In genomic region chr20:17818187-17818586, GRCh38 we compare ENCODE assay signal across 27 cellular contexts.
"Had no signal": no experiment of that assay in that cellular context is flagged by ENCODE, and none has a peak within 500 bp of the region (broad histone marks: within the 10 kb centered on the region; RNA-seq: fewer than 3 reads in every experiment).

No MANE protein-coding gene starts in this region.

- H3K9me3 ChIP-seq: colonic mucosa, gastrocnemius medialis, left lung, lower lobe of right lung had no signal

- H3K27ac ChIP-seq: colonic mucosa, epithelial cell of prostate, esophagus squamous epithelium, gastrocnemius medialis, hepatocyte, left lung, lower lobe of right lung had no signal

- H3K36me3 ChIP-seq: colonic mucosa, esophagus squamous epithelium, gastrocnemius medialis, left lung, lower lobe of right lung had no signal

- DNase-seq: cerebellar nuclear complex; colonic mucosa; cortex of kidney; effector CD8-positive, alpha-beta T cell; effector memory CD8-positive, alpha-beta T cell; endodermal cell; erythroblast; esophagus squamous epithelium; foreskin fibroblast; foreskin melanocyte; gastrocnemius medialis; glutamatergic neuron; head of caudate nucleus; hypothalamus; immature natural killer cell; islet precursor cell; kidney; kidney glomerular epithelial cell; left lung; left ventricle myocardium superior; lower lobe of right lung; mesenchymal stem cell; midbrain had no signal

- H3K27me3 ChIP-seq: colonic mucosa, esophagus squamous epithelium, gastrocnemius medialis, hepatocyte, left lung had no signal

- H3K4me2 ChIP-seq: hepatocyte had no signal

- H3K4me3 ChIP-seq: colonic mucosa, esophagus squamous epithelium, gastrocnemius medialis, hepatocyte, left lung, lower lobe of right lung had no signal

- ATAC-seq: effector memory CD8-positive, alpha-beta T cell; esophagus mucosa; gastrocnemius medialis; left lung; left ventricle myocardium superior; lower lobe of right lung had no signal

- H2AFZ ChIP-seq: hepatocyte had no signal

- FAIRE-seq: endometrium, kidney had no signal

- H3K4me1 ChIP-seq: gastrocnemius medialis, lower lobe of right lung had no signal
